ENCODE assay signal across 8 cellular contexts in genomic region chr7:47819054-47819920, GRCh38.
A peak's percentile ranks its signal among the peaks of the same experiment; 100 is the strongest.
DNase-seq lines count a peak whose midpoint lies in the region; ATAC-seq and TF ChIP-seq lines count a peak whose summit lies in the region.

No MANE protein-coding gene starts in this region.

- no peaks in the 10 kb centered on the region for H3K79me1 ChIP-seq in mesendoderm (ENCODE audit: low read length)

- no peak overlapping the region for H3K23ac ChIP-seq in mesendoderm (ENCODE audit: low read length)

- no peaks in the 10 kb centered on the region for H3K36me3 Mint-ChIP-seq in endothelial cell (ENCODE audit: low read depth, unreplicated experiment)

- no peak overlapping the region for H3K18ac ChIP-seq in mesendoderm (ENCODE audit: low read length)

- H3K4ac ChIP-seq in mesendoderm (ENCODE audit: low read depth, low read length), result no peak overlapping the region

- no peak overlapping the region for H3K4me3 Mint-ChIP-seq in endothelial cell (ENCODE audit: unreplicated experiment)

- TF ChIP-seq CTCF in endothelial cell (IDR thresholded peaks at IDR 0.05; ENCODE audit: unreplicated experiment) (peak; percentile 87), testis (IDR thresholded peaks at IDR 0.05) (peak; percentile 86 to 98 (median 93))

- no peaks in the 10 kb centered on the region for H3K9me3 ChIP-seq in testis

- TF ChIP-seq POLR2A in testis (IDR thresholded peaks at IDR 0.05), result no peak

- H2BK5ac ChIP-seq in mesendoderm (ENCODE audit: low read length), result no peak overlapping the region

- H2AK5ac ChIP-seq in mesendoderm (ENCODE audit: low read length), result no peak overlapping the region

- no CpG with 5 or more reads among the region's 6 CpGs for WGBS in mesendoderm (ENCODE audit: extremely low coverage, insufficient coverage, low lambda C conversion rate)
- 64 to 70% methylated on average over 6 of the region's 6 CpGs for WGBS in testis, 2 donors

- intact Hi-C loops in testis (cut with DNase I; ENCODE audit: low total_unique reads), result loop anchor here (10.0 kb wide), 1 partner anchor 394 kb away; no protein-coding TSS in a partner anchor

- no peak overlapping the region for H2BK15ac ChIP-seq in mesendoderm (replicated peaks; ENCODE audit: low read depth)

- no peaks in the 10 kb centered on the region for H3K36me3 ChIP-seq in mesendoderm (ENCODE audit: control insufficient read depth, insufficient read depth, low read length)
- no peaks in the 10 kb centered on the region for H3K36me3 ChIP-seq in testis (ENCODE audit: low read depth, missing control alignments)

- no peak overlapping the region for H4K5ac ChIP-seq in mesendoderm (ENCODE audit: low read length)

- H3K9me3 Mint-ChIP-seq in endothelial cell (ENCODE audit: unreplicated experiment), result no peaks in the 10 kb centered on the region

- peak; percentile 76 for DNase-seq in COLO668 (lab: John Stamatoyannopoulos, UW; ENCODE audit: unreplicated experiment)
- DNase-seq in NCI-H2081 (lab: John Stamatoyannopoulos, UW), result peak; percentile 75 to 76
- peak; percentile 72 for DNase-seq in activated CD4-positive, alpha-beta T cell treated with anti-CD3 and anti-CD28 coated beads for 48 hours
- peak; percentile 73 for DNase-seq in endothelial cell (ENCODE audit: low spot score)
- DNase-seq in mesendoderm, result peak; percentile 53
- peak; percentile 86 for DNase-seq in testis

- H3K27me3 ChIP-seq in mesendoderm (ENCODE audit: insufficient read depth, low read length, poor library complexity), result no peaks in the 10 kb centered on the region
- H3K27me3 ChIP-seq in testis, result no peaks in the 10 kb centered on the region

- no peak overlapping the region for H3K4me3 ChIP-seq in mesendoderm (ENCODE audit: low read length)
- H3K4me3 ChIP-seq in testis, result no peak overlapping the region

- H3K27ac ChIP-seq in mesendoderm (ENCODE audit: low read depth, low read length) (no peak overlapping the region), testis (no peak overlapping the region)

- H4K8ac ChIP-seq in mesendoderm (ENCODE audit: low read depth, low read length), result no peak overlapping the region

- H3K4me2 ChIP-seq in mesendoderm (ENCODE audit: low read length), result no peak overlapping the region

- H3K79me2 ChIP-seq in mesendoderm (ENCODE audit: control insufficient read depth, insufficient read depth, low read length), result no peaks in the 10 kb centered on the region

- no peak overlapping the region for H3K9ac ChIP-seq in mesendoderm (ENCODE audit: low read length)

- ATAC-seq in GM21447 (IDR thresholded peaks at IDR 0.05; ENCODE audit: unreplicated experiment) (peak; percentile 63), HG02884 (IDR thresholded peaks at IDR 0.05; ENCODE audit: unreplicated experiment) (no peak)

- no peak overlapping the region for H3K27ac Mint-ChIP-seq in endothelial cell (ENCODE audit: unreplicated experiment)

- H2BK120ac ChIP-seq in mesendoderm (ENCODE audit: low read depth, low read length), result no peak overlapping the region

- H3K56ac ChIP-seq in mesendoderm (ENCODE audit: low read length), result no peak overlapping the region

- no peaks in the 10 kb centered on the region for H3K4me1 ChIP-seq in mesendoderm (ENCODE audit: control insufficient read depth, low read depth, low read length)
- H3K4me1 ChIP-seq in testis, result no peaks in the 10 kb centered on the region

- H3K4me1 Mint-ChIP-seq in endothelial cell (ENCODE audit: unreplicated experiment), result no peaks in the 10 kb centered on the region

- no peaks in the 10 kb centered on the region for H3K27me3 Mint-ChIP-seq in endothelial cell (ENCODE audit: unreplicated experiment)
